21 cellular contexts compared by ENCODE assay signal in the genomic region with DNA sequence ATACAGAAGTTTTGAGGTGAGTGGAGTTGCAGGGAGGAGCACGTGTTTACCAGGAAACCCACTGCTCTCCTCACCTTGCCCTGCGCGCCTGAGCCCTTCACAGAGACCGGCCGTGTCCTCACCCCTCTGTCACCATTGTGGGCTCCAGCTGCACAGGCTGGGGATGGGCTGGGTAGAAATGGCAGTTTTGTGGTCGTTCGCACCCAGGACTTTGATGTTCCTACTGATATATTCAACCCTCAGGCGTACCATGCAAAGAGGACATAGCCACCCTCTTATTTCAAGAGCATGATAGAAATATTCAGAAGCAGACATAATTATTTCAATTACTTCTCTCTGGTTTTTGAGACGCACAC.
DNase-seq lines count a peak whose midpoint lies in the region; ATAC-seq, FAIRE-seq and TF ChIP-seq lines count a peak whose summit lies in the region.
"Had no signal": no experiment of that assay in that cellular context is flagged by ENCODE, and none has a peak within 500 bp of the region (broad histone marks: within the 10 kb centered on the region; RNA-seq: fewer than 3 reads in every experiment).

No MANE protein-coding gene starts in this region.

- peak overlapping the region; percentile 15; the same call in 1 of the 2 replicates for H2BK20ac ChIP-seq in H1 (ENCODE audit: low read length)

- H2BK12ac ChIP-seq in H1 (ENCODE audit: low read depth, low read length), result no peak overlapping the region; the same call in 1 of the 2 replicates

- H4K5ac ChIP-seq in H1 (ENCODE audit: insufficient read length, low read depth, low read length), result no peak overlapping the region

- TF ChIP-seq CTCF in H1 (IDR thresholded peaks at IDR 0.05; ENCODE audit: control extremely low read depth in 1 of 3, insufficient read depth in 1 of 3, low read depth in 1 of 3, low read length in 3 of 3), result no peak
- TF ChIP-seq CTCF in neural crest cell (conservative IDR thresholded peaks at IDR 0.05), result no peak

- H3K4me3 Mint-ChIP-seq in neural crest cell, result peak overlapping the region; percentile 9
- H3K4me3 Mint-ChIP-seq: CD4-positive, alpha-beta T cell; H9; IgD-negative memory B cell had no signal

- TF ChIP-seq RAD21 in H1 (IDR thresholded peaks at IDR 0.05 in 1 of 2, conservative IDR thresholded peaks at IDR 0.05 in 1 of 2; ENCODE audit: low read depth in 2 of 2, low read length in 2 of 2), result no peak

- no peak overlapping the region for H2BK120ac ChIP-seq in H1 (replicated peaks; ENCODE audit: low read depth, low read length)

- no peaks in the 10 kb centered on the region for H3K27me3 Mint-ChIP-seq in neural crest cell (ENCODE audit: low read depth)
- H3K27me3 Mint-ChIP-seq: IgD-negative memory B cell had no signal

- H3K14ac ChIP-seq in H1 (ENCODE audit: insufficient read length), result no peak overlapping the region

- no peaks in the 10 kb centered on the region for H3K36me3 ChIP-seq in H1 (ENCODE audit: control insufficient read depth in 2 of 4, insufficient read depth in 4 of 4, low read length in 3 of 4)
- H3K36me3 ChIP-seq: BE2C had no signal

- no peak overlapping the region for H4K8ac ChIP-seq in H1 (ENCODE audit: extremely low read depth, insufficient read depth, low read length)

- H3K27ac Mint-ChIP-seq in neural crest cell (ENCODE audit: unreplicated experiment), result no peak overlapping the region
- H3K27ac Mint-ChIP-seq: CD4-positive, alpha-beta T cell; H9; IgD-negative memory B cell had no signal

- peaks cover 59% of the 10 kb centered on the region for H3K4me1 Mint-ChIP-seq in neural crest cell
- H3K4me1 Mint-ChIP-seq: IgD-negative memory B cell had no signal

- no peaks in the 10 kb centered on the region for H4K20me1 ChIP-seq in H1 (replicated peaks in 1 of 2; ENCODE audit: control insufficient read depth in 1 of 2, insufficient read depth in 2 of 2, low read length in 2 of 2)

- H4K91ac ChIP-seq in H1 (replicated peaks; ENCODE audit: insufficient read length, low read length), result peak overlapping the region; percentile 12

- no peak overlapping the region for H3K4me3 ChIP-seq in H1 (ENCODE audit: extremely low read depth in 1 of 4, insufficient read depth in 2 of 4, low read depth in 3 of 4, low read length in 4 of 4)

- no peak for ATAC-seq in HG03196 (IDR thresholded peaks at IDR 0.05; ENCODE audit: unreplicated experiment)
- ATAC-seq: HepG2 had no signal

- POLR2A ChIA-PET in H1 (lab: Charles Lee; ENCODE audit: partially characterized antibody), result no interaction called here

- peak overlapping the region; percentile 61; the same call in 1 of the 2 replicates for H2BK5ac ChIP-seq in H1 (ENCODE audit: low read depth, low read length)

- no peaks in the 10 kb centered on the region for H3K79me1 ChIP-seq in H1 (ENCODE audit: low read depth, low read length)

- no peak overlapping the region for H3K27ac ChIP-seq in H1 (ENCODE audit: low read depth, low read length)
- H3K27ac ChIP-seq: C4-2B had no signal

- H3K23me2 ChIP-seq in H1 (ENCODE audit: low read depth, low read length), result 0 out of 2 replicates have a peak, but pooled peaks cover 2% of the 10 kb centered on the region

- DNase-seq in HK-2 (ENCODE audit: unreplicated experiment) (peak; percentile 19), H1 (ENCODE audit: low read depth in 1 of 2, low spot score in 2 of 2) (no peak), neural crest cell (ENCODE audit: low read depth, low spot score) (no peak), GM19238 (ENCODE audit: insufficient read length, low spot score) (no peak), retina (no peak)
- DNase-seq in stimulated activated CD4-positive, alpha-beta T cell treated with anti-CD3 and anti-CD28 coated beads, Interleukin-2, amount 100 ng/mL, for 48 hours, result no peak
- DNase-seq: BE2C; Caco-2; CD4-positive, alpha-beta T cell; GDM1; GOT3; H9; KG1 had no signal

- H3K56ac ChIP-seq in H1 (replicated peaks; ENCODE audit: insufficient read length, low read depth, low read length), result no peak overlapping the region

- H3K36me3 Mint-ChIP-seq in neural crest cell (ENCODE audit: low read depth), result no peaks in the 10 kb centered on the region
- H3K36me3 Mint-ChIP-seq: IgD-negative memory B cell had no signal

- H3K9me3 Mint-ChIP-seq in neural crest cell, result no peaks in the 10 kb centered on the region
- H3K9me3 Mint-ChIP-seq: CD4-positive, alpha-beta T cell; H9 had no signal

- TF ChIP-seq POLR2A in H1 (IDR thresholded peaks at IDR 0.05; ENCODE audit: control extremely low read depth in 1 of 2, low read depth in 2 of 2, low read length in 2 of 2), result no peak

- H3K23ac ChIP-seq in H1 (ENCODE audit: insufficient read length), result no peak overlapping the region

- no peak for FAIRE-seq in H1 (lab: Jason Lieb, UNC)
- FAIRE-seq: A204.1, D721Med, GM12892, GM18507, HepG2 had no signal

- CTCF ChIA-PET in H1 (lab: Charles Lee; ENCODE audit: partially characterized antibody), result no interaction called here

- no peak overlapping the region for H3K9ac ChIP-seq in H1 (replicated peaks in 1 of 4; ENCODE audit: extremely low read depth in 1 of 4, low read depth in 3 of 4, low read length in 3 of 4)

- H3K79me2 ChIP-seq in H1 (ENCODE audit: control insufficient read depth in 1 of 2, insufficient read depth in 2 of 2, low read length in 2 of 2), result no peaks in the 10 kb centered on the region

- no peak overlapping the region for H2AFZ ChIP-seq in H1 (ENCODE audit: low read length)

- no peaks in the 10 kb centered on the region for H3K9me3 ChIP-seq in H1 (ENCODE audit: insufficient read depth in 2 of 2, low read depth in 1 of 2, low read length in 1 of 2)
- H3K9me3 ChIP-seq: BE2C, Caco-2 had no signal

- TF ChIP-seq EP300 in H1 (IDR thresholded peaks at IDR 0.05; ENCODE audit: borderline replicate concordance in 1 of 2, low read depth in 2 of 2, low read length in 2 of 2), result no peak

- no peak overlapping the region for H3K4ac ChIP-seq in H1 (replicated peaks; ENCODE audit: insufficient read length, low read depth, low read length)

- H3K4me1 ChIP-seq in H1 (replicated peaks in 1 of 4; ENCODE audit: control insufficient read depth in 3 of 4, insufficient read depth in 4 of 4, low read length in 3 of 4), result peaks cover 5 to 21% (median 19%) of the 10 kb centered on the region in 4 experiments
- H3K4me1 ChIP-seq: Caco-2 had no signal

- no peaks in the 10 kb centered on the region; a peak in 1 of 7 replicates for H3K27me3 ChIP-seq in H1 (replicated peaks in 1 of 4; ENCODE audit: control insufficient read depth in 3 of 4, extremely low read depth in 1 of 4, insufficient read depth in 3 of 4, low read length in 3 of 4)
- H3K27me3 ChIP-seq: BE2C had no signal

- H3K18ac ChIP-seq in H1 (ENCODE audit: extremely low read depth, low read length), result no peak overlapping the region

- 89% methylated on average over 9 of the region's 9 CpGs; no CpG with 5 or more reads in 1 of the 2 experiments for WGBS in H1 (ENCODE audit: extremely low coverage in 1 of 2, insufficient coverage in 1 of 2, insufficient read length in 1 of 2, insufficient replicate concordance in 2 of 2, low coverage in 1 of 2, low lambda C conversion rate in 2 of 2, missing lambda C conversion rate in 1 of 2), 2 experiments

- H3K4me2 ChIP-seq in H1 (ENCODE audit: insufficient read depth in 1 of 2, low read depth in 2 of 2, low read length in 2 of 2), result no peak overlapping the region

- no peak overlapping the region for H2AK5ac ChIP-seq in H1 (ENCODE audit: low read depth, low read length)

- H2BK15ac ChIP-seq in H1 (ENCODE audit: low read length), result no peak overlapping the region

TF ChIP-seq in H1, 55 proteins besides CTCF, POLR2A, EP300 and RAD21:
- TF ChIP-seq HDAC6 (IDR thresholded peaks at IDR 0.05; ENCODE audit: low read depth, low read length) (no peak), MAX (IDR thresholded peaks at IDR 0.05) (no peak), CHD1 (IDR thresholded peaks at IDR 0.05; ENCODE audit: low read depth, low read length) (no peak), CBX5 (IDR thresholded peaks at IDR 0.05; ENCODE audit: low read depth, low read length) (no peak)
